ENCODE assay signal across 8 cellular contexts in the genomic region with DNA sequence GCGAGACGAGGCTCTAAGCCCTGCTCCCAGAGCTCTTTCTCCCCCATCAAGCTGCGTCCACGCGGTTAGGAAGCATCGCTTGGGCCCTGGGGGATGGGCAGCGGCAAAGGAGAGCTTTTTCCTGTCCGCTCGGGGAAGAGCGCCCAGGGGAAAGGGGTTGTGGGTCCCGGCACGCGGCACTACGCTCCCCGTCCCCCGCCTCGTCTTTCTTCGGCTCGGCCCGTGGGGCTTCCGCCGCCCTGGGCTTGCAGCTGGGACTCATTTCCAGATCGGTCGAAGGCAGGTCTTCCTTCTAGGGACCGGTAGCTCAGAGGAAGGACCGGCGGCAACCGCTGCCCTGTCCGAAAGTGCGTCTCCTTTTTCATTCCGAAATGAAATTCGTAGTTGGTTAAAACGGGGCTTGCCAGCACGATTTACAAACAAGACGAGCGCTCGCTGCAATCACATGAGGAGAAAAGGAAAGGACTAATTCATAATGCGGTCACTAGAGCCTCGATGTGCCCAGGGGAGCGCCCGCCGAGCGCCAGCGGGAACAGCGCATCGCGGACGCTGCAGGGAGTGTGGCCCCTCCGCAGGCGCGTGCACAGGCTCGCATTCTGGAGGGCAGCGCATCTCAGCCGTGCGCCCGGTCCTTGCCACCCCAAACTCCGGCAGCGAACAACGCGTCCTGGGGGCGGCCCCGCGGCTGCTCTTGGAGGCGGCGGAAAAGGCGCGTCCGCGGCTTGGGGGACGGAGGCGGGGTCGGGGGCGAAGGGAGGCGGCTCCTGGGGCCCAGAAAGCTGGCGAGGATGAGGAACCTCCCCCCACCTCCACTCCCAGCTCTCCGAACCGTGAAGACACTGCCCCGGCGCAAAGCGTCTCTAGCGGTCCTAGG. TPM values are rescaled to one million over a fixed set of nuclear protein-coding genes. Genes with fewer than 3 reads are reported as not detected.
DNase-seq lines count a peak whose midpoint lies in the region; ATAC-seq and TF ChIP-seq lines count a peak whose summit lies in the region.

No MANE protein-coding gene starts in this region.

- H4K20me1 ChIP-seq in BLaER1, result 0 out of 2 replicates have a peak, but pooled peaks cover under 1% of the 10 kb centered on the region
- no peaks in the 10 kb centered on the region for H4K20me1 ChIP-seq in OCI-LY1 (ENCODE audit: insufficient read depth, low read length)

- H3K9me3 ChIP-seq in BLaER1, result no peaks in the 10 kb centered on the region
- H3K9me3 ChIP-seq in OCI-LY1 (ENCODE audit: low read length), result no peaks in the 10 kb centered on the region
- no peaks in the 10 kb centered on the region for H3K9me3 ChIP-seq in parathyroid adenoma (ENCODE audit: control insufficient read depth, low read length)

- H3K27ac ChIP-seq in BLaER1, result peak overlapping the region; percentile 97
- peak overlapping the region; percentile 80 for H3K27ac ChIP-seq in OCI-LY1 (ENCODE audit: low read depth, low read length, poor library complexity, severe bottlenecking)
- H3K27ac ChIP-seq in foreskin keratinocyte, result no peak overlapping the region
- no peak overlapping the region for H3K27ac ChIP-seq in parathyroid adenoma
- peak overlapping the region; percentile 18 for H3K27ac ChIP-seq in urinary bladder (ENCODE audit: low read depth)

- H3K4me3 ChIP-seq in BLaER1 (peak overlapping the region; percentile 87), OCI-LY1 (ENCODE audit: low read depth, low read length, poor library complexity, severe bottlenecking) (peak overlapping the region; percentile 75), parathyroid adenoma (ENCODE audit: low read depth, low read length) (peak overlapping the region; percentile 60), urinary bladder (ENCODE audit: low read depth, low read length) (peak overlapping the region; percentile 46)

- no peaks in the 10 kb centered on the region for H3F3A ChIP-seq in OCI-LY1 (ENCODE audit: insufficient read depth, low read length)

- H3K36me3 ChIP-seq in BLaER1, result peaks cover 15% of the 10 kb centered on the region
- peaks cover 1% of the 10 kb centered on the region; the same call in 1 of the 2 replicates for H3K36me3 ChIP-seq in OCI-LY1 (ENCODE audit: insufficient read depth, low read length)
- no peaks in the 10 kb centered on the region for H3K36me3 ChIP-seq in parathyroid adenoma (ENCODE audit: control insufficient read depth, insufficient read depth, low read length)
- H3K36me3 ChIP-seq in urinary bladder (ENCODE audit: insufficient read depth), result no peaks in the 10 kb centered on the region

- DNase-seq in activated T-cell treated with anti-CD3 and anti-CD28 coated beads, Interleukin-2, amount 50 U/mL, for 24 hours, result peak; percentile 88
- no peak for DNase-seq in foreskin keratinocyte

- TF ChIP-seq CTCF in OCI-LY1 (IDR thresholded peaks at IDR 0.05; ENCODE audit: low read length), result no peak; the same call in 1 of the 2 replicates
- TF ChIP-seq CTCF in foreskin keratinocyte (conservative IDR thresholded peaks at IDR 0.05), result no peak
- no peak for TF ChIP-seq CTCF in parathyroid adenoma (IDR thresholded peaks at IDR 0.05)

- H2AFZ ChIP-seq in OCI-LY1 (ENCODE audit: low read length) (no peak overlapping the region), parathyroid adenoma (peak overlapping the region; percentile 77)

- peaks cover 80% of the 10 kb centered on the region for H3K4me1 ChIP-seq in BLaER1
- peaks cover 52% of the 10 kb centered on the region for H3K4me1 ChIP-seq in OCI-LY1 (ENCODE audit: insufficient read depth, low read length, severe bottlenecking)
- peaks cover 9% of the 10 kb centered on the region for H3K4me1 ChIP-seq in foreskin keratinocyte
- H3K4me1 ChIP-seq in parathyroid adenoma, result peaks cover 3% of the 10 kb centered on the region
- H3K4me1 ChIP-seq in urinary bladder (ENCODE audit: insufficient read depth), result no peaks in the 10 kb centered on the region

- H3K27me3 ChIP-seq in BLaER1 (no peaks in the 10 kb centered on the region), OCI-LY1 (ENCODE audit: insufficient read depth, low read length) (no peaks in the 10 kb centered on the region), foreskin keratinocyte (peaks cover 39% of the 10 kb centered on the region), parathyroid adenoma (ENCODE audit: control insufficient read depth, insufficient read depth, low read length) (no peaks in the 10 kb centered on the region)

- ATAC-seq in GM18909 (IDR thresholded peaks at IDR 0.05; ENCODE audit: poor library complexity, unreplicated experiment) (peak; percentile 73), HG03159 (IDR thresholded peaks at IDR 0.05; ENCODE audit: unreplicated experiment) (peak; percentile 58), foreskin keratinocyte (peak; percentile 21)

- H3K9me2 ChIP-seq in OCI-LY1 (ENCODE audit: low read depth, low read length), result no peaks in the 10 kb centered on the region

- WGBS in urinary bladder, result under 1% methylated on average over 81 of the region's 81 CpGs

- H3K9me3 Mint-ChIP-seq in activated T-cell treated with anti-CD3 and anti-CD28 coated beads, Interleukin-2, amount 50 U/mL, for 24 hours, result no peaks in the 10 kb centered on the region

- peak overlapping the region; percentile 90 for H3K4me3 Mint-ChIP-seq in activated T-cell treated with anti-CD3 and anti-CD28 coated beads, Interleukin-2, amount 50 U/mL, for 24 hours

- H3K4me1 Mint-ChIP-seq in activated T-cell treated with anti-CD3 and anti-CD28 coated beads, Interleukin-2, amount 50 U/mL, for 24 hours (ENCODE audit: low read depth), result peaks cover 64% of the 10 kb centered on the region

- H3K27ac Mint-ChIP-seq in activated T-cell treated with anti-CD3 and anti-CD28 coated beads, Interleukin-2, amount 50 U/mL, for 24 hours, result peak overlapping the region; percentile 94

- H3K79me2 ChIP-seq in OCI-LY1 (ENCODE audit: insufficient read depth, low read length), result 0 out of 2 replicates have a peak, but pooled peaks cover 4% of the 10 kb centered on the region
- no peaks in the 10 kb centered on the region for H3K79me2 ChIP-seq in parathyroid adenoma

- H3K36me3 Mint-ChIP-seq in activated T-cell treated with anti-CD3 and anti-CD28 coated beads, Interleukin-2, amount 50 U/mL, for 24 hours (ENCODE audit: low read depth), result peaks cover 21% of the 10 kb centered on the region

- peak overlapping the region; percentile 89 for H3K4me2 ChIP-seq in BLaER1
- H3K4me2 ChIP-seq in OCI-LY1 (ENCODE audit: low read length), result peak overlapping the region; percentile 85
- peak overlapping the region; percentile 90 for H3K4me2 ChIP-seq in parathyroid adenoma (ENCODE audit: low read length)

- H3K27me3 Mint-ChIP-seq in activated T-cell treated with anti-CD3 and anti-CD28 coated beads, Interleukin-2, amount 50 U/mL, for 24 hours, result no peaks in the 10 kb centered on the region

- H3K9ac ChIP-seq in BLaER1 (peak overlapping the region; percentile 96), OCI-LY1 (ENCODE audit: low read length) (peak overlapping the region; percentile 84), parathyroid adenoma (no peak overlapping the region)

RNA-seq across cellular contexts. Expression of gene ITPRIPL1, which starts 3.6 kb away (rescaled TPM):
- 7.2 and 7.7 TPM in 2 replicates for total RNA-seq in foreskin keratinocyte
- polyA plus RNA-seq in foreskin keratinocyte, result 3.2 and 3.5 TPM in 2 replicates
- total RNA-seq in urinary bladder, result 3.3 TPM
- 0.99 TPM for polyA plus RNA-seq in urinary bladder

RNA-seq across cellular contexts. Expression of gene NCAPH, which starts 14.1 kb away (rescaled TPM):
- 32.7 and 44.7 TPM in 2 replicates for total RNA-seq in foreskin keratinocyte
- 30.8 and 41.6 TPM in 2 replicates for polyA plus RNA-seq in foreskin keratinocyte
- total RNA-seq in urinary bladder, result 6.5 TPM
- polyA plus RNA-seq in urinary bladder, result 0.70 TPM

RNA-seq across cellular contexts. Expression of gene SNRNP200, which starts 16.1 kb away (rescaled TPM):
- total RNA-seq in foreskin keratinocyte (86.0 and 94.9 TPM in 2 replicates), urinary bladder (58.3 TPM)
- polyA plus RNA-seq in foreskin keratinocyte (73.5 and 80.9 TPM in 2 replicates), urinary bladder (107 TPM)

RNA-seq across cellular contexts. Expression of gene CIAO1, which starts 55.4 kb away (rescaled TPM):
- total RNA-seq in foreskin keratinocyte (59.5 and 63.9 TPM in 2 replicates), urinary bladder (52.4 TPM)
- polyA plus RNA-seq in foreskin keratinocyte (41.7 and 43.3 TPM in 2 replicates), urinary bladder (60.3 TPM)

RNA-seq across cellular contexts. Expression of gene TMEM127, which starts 55.7 kb away (rescaled TPM):
- total RNA-seq in foreskin keratinocyte (24.7 and 26.1 TPM in 2 replicates), urinary bladder (13.4 TPM)
- polyA plus RNA-seq in foreskin keratinocyte (17.3 and 19.7 TPM in 2 replicates), urinary bladder (47.6 TPM)

Comparison
In these comparisons a context has a peak if more than half of its experiments do, and no peak if none do; other contexts are left out.
1. H3K27ac ChIP-seq: peak in BLaER1 (single experiment), OCI-LY1 (single experiment) and urinary bladder (single experiment); none in foreskin keratinocyte (single experiment) and parathyroid adenoma (single experiment).
2. ATAC-seq: peak in every context shown above with its lines; median percentile 73 in GM18909; 58 in HG03159; 21 in foreskin keratinocyte.
3. Peak in every context shown above with its lines, with median percentiles within 50 percentile points of each other: H3K4me2 ChIP-seq and H3K4me3 ChIP-seq.